In genomic region chr15:75711495-75711894, GRCh38 we compare ENCODE assay signal across 8 cellular contexts. TPM values are rescaled to one million over a fixed set of nuclear protein-coding genes. Genes with fewer than 3 reads are reported as not detected.
A peak's percentile ranks its signal among the peaks of the same experiment; 100 is the strongest.
DNase-seq lines count a peak whose midpoint lies in the region; ATAC-seq and TF ChIP-seq lines count a peak whose summit lies in the region.
"Not testable (repeated sequence)": the region's sequence is repeated elsewhere in the genome, so short reads cannot be mapped to it uniquely, and the experiment has no call there.

No MANE protein-coding gene starts in this region.

- TF ChIP-seq POLR2A in tibial nerve (IDR thresholded peaks at IDR 0.05) = peak in 1 of 2 donors; percentile 29

- peak overlapping the region in 4 of 5 experiments; percentile 21 to 92 (median 84) for H3K27ac Mint-ChIP-seq in brain

- DNase-seq in HCEC 1CT (peak; percentile 16), fibroblast of mammary gland (ENCODE audit: low read depth) (peak; percentile 72)
- not testable (repeated sequence) for DNase-seq in RWPE2 (ENCODE audit: low spot score); lower lobe of right lung; tibial nerve (ENCODE audit: low spot score in 2 of 2)

- peak overlapping the region; percentile 89 for H3K4me3 ChIP-seq in ACC112 (ENCODE audit: low read depth, low read length)
- H3K4me3 ChIP-seq in RWPE2 (ENCODE audit: severe bottlenecking) = not testable (repeated sequence)
- H3K4me3 ChIP-seq in fibroblast of mammary gland (ENCODE audit: control insufficient read depth, low read depth, low read length) = peak overlapping the region; percentile 20
- peak overlapping the region; percentile 23 for H3K4me3 ChIP-seq in lower lobe of right lung
- H3K4me3 ChIP-seq in rectal smooth muscle tissue (ENCODE audit: low read length) = peak overlapping the region; percentile 11
- H3K4me3 ChIP-seq in tibial nerve = peak overlapping the region; percentile 26 to 83 (median 72)

- not testable (repeated sequence) for H3K9me3 ChIP-seq in RWPE2 (ENCODE audit: severe bottlenecking); lower lobe of right lung; tibial nerve

- ATAC-seq in RWPE2 (ENCODE audit: low read depth) = peak; percentile 24; the same call in 2 of the 3 replicates
- not testable (repeated sequence) for ATAC-seq in lower lobe of right lung

- H3K79me2 ChIP-seq in ACC112 (ENCODE audit: control insufficient read depth, insufficient read depth, low read length, unreplicated experiment) = not testable (repeated sequence)

- not testable (repeated sequence) for H2AFZ ChIP-seq in ACC112 (ENCODE audit: low read length, unreplicated experiment)

- not testable (repeated sequence) for H3K9ac ChIP-seq in rectal smooth muscle tissue (ENCODE audit: low read length)

- not testable (repeated sequence) for H3K4me1 ChIP-seq in ACC112 (ENCODE audit: control insufficient read depth, insufficient read depth, low read length, unreplicated experiment); RWPE2 (ENCODE audit: insufficient read depth, poor library complexity, severe bottlenecking)
- peaks cover 19% of the 10 kb centered on the region for H3K4me1 ChIP-seq in lower lobe of right lung
- peaks cover 32% of the 10 kb centered on the region for H3K4me1 ChIP-seq in rectal smooth muscle tissue (ENCODE audit: control insufficient read depth, insufficient read depth, low read length)
- H3K4me1 ChIP-seq in tibial nerve = peaks cover 0 to 62% (median 24%) of the 10 kb centered on the region in 4 donors

- peaks cover 46% of the 10 kb centered on the region for H3K4me1 Mint-ChIP-seq in brain

- not testable (repeated sequence) for H3K27me3 ChIP-seq in ACC112 (ENCODE audit: insufficient read depth, low read length); RWPE2 (ENCODE audit: insufficient read depth, poor library complexity, severe bottlenecking); rectal smooth muscle tissue (ENCODE audit: control insufficient read depth, insufficient read depth, low read length); tibial nerve
- H3K27me3 ChIP-seq in lower lobe of right lung (ENCODE audit: low read depth) = peaks cover 16% of the 10 kb centered on the region

- peak in 1 of 2 donors; percentile 76 for TF ChIP-seq EP300 in tibial nerve (IDR thresholded peaks at IDR 0.05)

- not testable (repeated sequence) for H3K27me3 Mint-ChIP-seq in brain

- intact Hi-C loops in lower lobe of right lung (cut with DNase I) = not testable (repeated sequence)

- not testable (repeated sequence) for H3K36me3 Mint-ChIP-seq in brain

- 26 to 35% methylated on average over 5 to 6 of the region's 7 CpGs for WGBS in tibial nerve, 2 donors

- not testable (repeated sequence) for H3K36me3 ChIP-seq in ACC112 (ENCODE audit: insufficient read depth, low read length); RWPE2 (ENCODE audit: low read depth); lower lobe of right lung; rectal smooth muscle tissue (ENCODE audit: control insufficient read depth, insufficient read depth, low read length); tibial nerve

- not testable (repeated sequence) for H3K9me3 Mint-ChIP-seq in brain

- peak overlapping the region in 3 of 5 experiments; percentile 78 to 89 (median 78) for H3K4me3 Mint-ChIP-seq in brain

- not testable (repeated sequence) for H3K27ac ChIP-seq in ACC112 (ENCODE audit: low read depth, low read length); RWPE2 (ENCODE audit: poor library complexity, severe bottlenecking); lower lobe of right lung
- H3K27ac ChIP-seq in rectal smooth muscle tissue (ENCODE audit: low read depth, low read length) (peak overlapping the region; percentile 99), tibial nerve (peak overlapping the region; percentile 62 to 98 (median 80))

- not testable (repeated sequence) for TF ChIP-seq CTCF in RWPE2 (IDR thresholded peaks at IDR 0.05; ENCODE audit: poor library complexity, severe bottlenecking); brain (conservative IDR thresholded peaks at IDR 0.05); fibroblast of mammary gland (conservative IDR thresholded peaks at IDR 0.05; ENCODE audit: control insufficient read depth, insufficient read depth, low read depth, low read length); lower lobe of right lung (IDR thresholded peaks at IDR 0.05); tibial nerve (IDR thresholded peaks at IDR 0.05)

RNA-seq across cellular contexts. Expression of gene CSPG4, which starts 1.2 kb away (rescaled TPM):
- 11.3 TPM for polyA plus RNA-seq in brain (ENCODE audit: insufficient read depth, low read depth, low replicate concordance)
- total RNA-seq in lower lobe of right lung (15.0 TPM), tibial nerve (100 to 1,000 TPM; 100 to 132 (median 115) TPM)
